Comparison of ENCODE assay signal across 8 cellular contexts in the genomic region with DNA sequence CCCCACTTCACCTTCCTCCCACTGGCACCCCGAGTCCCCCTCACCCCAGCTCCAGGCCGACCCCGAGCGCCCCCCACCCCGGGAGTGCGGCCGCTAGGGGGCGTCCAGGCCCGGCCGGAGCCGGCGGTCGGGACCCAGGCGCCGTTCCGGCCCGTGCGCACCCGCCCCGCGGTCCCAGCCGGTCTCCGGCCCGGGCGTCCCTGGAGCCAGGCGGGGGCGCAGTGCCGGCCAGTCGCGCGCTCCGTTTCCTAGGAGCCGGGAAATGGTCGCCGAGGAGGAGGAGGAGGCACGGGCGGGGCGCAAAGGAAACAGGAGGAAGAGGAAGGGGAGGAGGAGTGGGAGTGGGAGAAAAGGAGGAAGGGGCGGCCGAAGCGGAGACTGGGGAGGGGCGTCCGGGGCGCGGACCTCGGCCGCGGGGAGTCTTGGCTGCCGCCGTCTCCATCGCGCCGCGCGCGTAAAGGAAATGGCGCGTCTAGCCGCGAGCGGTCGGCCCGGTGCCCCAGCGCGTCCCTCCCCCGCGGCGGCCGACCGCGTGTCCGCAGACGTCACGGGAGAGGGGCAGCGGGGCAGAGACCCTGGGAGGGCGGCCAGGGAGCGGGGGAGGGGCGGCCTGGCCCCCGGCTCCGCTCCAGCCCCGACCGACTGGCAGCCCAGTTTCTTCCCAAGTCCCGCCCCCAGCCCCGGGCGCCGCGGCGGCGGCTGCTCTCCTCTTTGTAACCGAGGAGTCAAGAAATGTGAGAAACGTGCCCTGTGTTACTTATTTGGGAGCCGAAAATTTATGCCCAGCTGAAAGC. TPM values are rescaled to one million over a fixed set of nuclear protein-coding genes. Genes with fewer than 3 reads are reported as not detected.
DNase-seq lines count a peak whose midpoint lies in the region; ATAC-seq, FAIRE-seq and TF ChIP-seq lines count a peak whose summit lies in the region.

No MANE protein-coding gene starts in this region.

- H3K4me1 ChIP-seq in neural progenitor cell = peaks cover 20% of the 10 kb centered on the region

- H3K9me3 ChIP-seq in neural progenitor cell (ENCODE audit: low read depth) = no peaks in the 10 kb centered on the region

- H3K36me3 Mint-ChIP-seq in activated naive CD4-positive, alpha-beta T cell treated with anti-CD3 and anti-CD28 coated beads, Interleukin-2, amount 10 ng/mL, durations not matched to agents 7 days and 5 days = no peaks in the 10 kb centered on the region
- peaks cover 7% of the 10 kb centered on the region for H3K36me3 Mint-ChIP-seq in neural progenitor cell

- ATAC-seq in HG02938 (IDR thresholded peaks at IDR 0.05; ENCODE audit: unreplicated experiment) = no peak

- peak overlapping the region; percentile 94 for H3K27ac ChIP-seq in neural progenitor cell

- H3K4me3 ChIP-seq in neural progenitor cell = peak overlapping the region; percentile 93

- CTCF ChIA-PET in activated naive CD4-positive, alpha-beta T cell treated with anti-CD3 and anti-CD28 coated beads, Interleukin-2, amount 10 ng/mL, durations not matched to agents 7 days and 5 days (lab: Charles Lee) = interaction anchor here (0.9 to 2.3 kb wide), 9 partner anchors 9 to 301 kb away, joined by 3 to 8 read pairs (median 5); no protein-coding TSS in a partner anchor

- H3K9me3 Mint-ChIP-seq in activated naive CD4-positive, alpha-beta T cell treated with anti-CD3 and anti-CD28 coated beads, Interleukin-2, amount 10 ng/mL, durations not matched to agents 7 days and 5 days = no peaks in the 10 kb centered on the region
- H3K9me3 Mint-ChIP-seq in neural progenitor cell = no peaks in the 10 kb centered on the region

- H4K20me1 ChIP-seq in neural progenitor cell (ENCODE audit: low read depth) = peaks cover 18% of the 10 kb centered on the region

- DNase-seq in CMK (ENCODE audit: low read depth) (peak; percentile 88), HS-5 (ENCODE audit: low read depth) (peak; percentile 43), OCI-M1 (lab: John Stamatoyannopoulos, UW) (peak; percentile 92), frontal cortex (ENCODE audit: low spot score in 2 of 2) (peak; percentile 81 to 86), neural progenitor cell (ENCODE audit: low spot score) (peak; percentile 97), ureter (ENCODE audit: low spot score) (peak; percentile 80)
- DNase-seq in activated naive CD4-positive, alpha-beta T cell treated with anti-CD3 and anti-CD28 coated beads, Interleukin-2, amount 10 ng/mL, durations not matched to agents 7 days and 5 days = peak; percentile 48

- no peak for FAIRE-seq in frontal cortex (lab: Jason Lieb, UNC)

- TF ChIP-seq CTCF in neural progenitor cell (IDR thresholded peaks at IDR 0.05) = peak; percentile 91

- H3K36me3 ChIP-seq in neural progenitor cell = no peaks in the 10 kb centered on the region

- H3F3A ChIP-seq in neural progenitor cell (ENCODE audit: low read depth) = peaks cover 55% of the 10 kb centered on the region

- H3K27me3 ChIP-seq in neural progenitor cell = no peaks in the 10 kb centered on the region

- peaks cover 91% of the 10 kb centered on the region for H3K27me3 Mint-ChIP-seq in activated naive CD4-positive, alpha-beta T cell treated with anti-CD3 and anti-CD28 coated beads, Interleukin-2, amount 10 ng/mL, durations not matched to agents 7 days and 5 days
- H3K27me3 Mint-ChIP-seq in neural progenitor cell (ENCODE audit: insufficient read depth, low read depth) = peaks cover 9% of the 10 kb centered on the region

- H3K9ac ChIP-seq in neural progenitor cell = no peak overlapping the region

- H3K27ac Mint-ChIP-seq in activated naive CD4-positive, alpha-beta T cell treated with anti-CD3 and anti-CD28 coated beads, Interleukin-2, amount 10 ng/mL, durations not matched to agents 7 days and 5 days = no peak overlapping the region
- H3K27ac Mint-ChIP-seq in neural progenitor cell = peak overlapping the region; percentile 89

- H3K79me2 ChIP-seq in neural progenitor cell (ENCODE audit: low read depth) = peaks cover 30% of the 10 kb centered on the region

- peak overlapping the region; percentile 72 for H3K4me3 Mint-ChIP-seq in activated naive CD4-positive, alpha-beta T cell treated with anti-CD3 and anti-CD28 coated beads, Interleukin-2, amount 10 ng/mL, durations not matched to agents 7 days and 5 days
- peak overlapping the region; percentile 88 for H3K4me3 Mint-ChIP-seq in neural progenitor cell

- peak overlapping the region; percentile 83 for H2AFZ ChIP-seq in neural progenitor cell (replicated peaks)

- H3K4me2 ChIP-seq in neural progenitor cell = peak overlapping the region; percentile 90

- peaks cover 4% of the 10 kb centered on the region for H3K4me1 Mint-ChIP-seq in activated naive CD4-positive, alpha-beta T cell treated with anti-CD3 and anti-CD28 coated beads, Interleukin-2, amount 10 ng/mL, durations not matched to agents 7 days and 5 days
- H3K4me1 Mint-ChIP-seq in neural progenitor cell = peaks cover 38% of the 10 kb centered on the region

RNA-seq across cellular contexts. Expression of gene KCTD15, which starts 1.1 kb away (rescaled TPM):
- total RNA-seq in frontal cortex (69.7 TPM), neural progenitor cell (ENCODE audit: low replicate concordance) (26.4 and 84.4 TPM in 2 replicates), ureter (49.3 TPM)

Comparison
In these comparisons a context has a peak if more than half of its experiments do, and no peak if none do; other contexts are left out.
1. DNase-seq: peak in every context shown above with its lines; median percentile 97 in neural progenitor cell; 92 in OCI-M1; 88 in CMK; 84 in frontal cortex; 80 in ureter; 48 in activated naive CD4-positive, alpha-beta T cell treated with anti-CD3 and anti-CD28 coated beads, Interleukin-2, amount 10 ng/mL, durations not matched to agents 7 days and 5 days; 43 in HS-5.